1 cellular context compared by ENCODE assay signal in genomic region chr6:138538390-138539031, GRCh38.
TF ChIP-seq lines count a peak whose summit lies in the region.

No MANE protein-coding gene starts in this region.

TF ChIP-seq in HepG2, 621 proteins besides CTCF, POLR2A, EP300 and RAD21 (continued from another document and continues in another):
- TF ChIP-seq TRIM22 (IDR thresholded peaks at IDR 0.05), result no peak
- TF ChIP-seq ZNF710 (CRISPR knock-in tag; IDR thresholded peaks at IDR 0.05; ENCODE audit: borderline replicate concordance), result peak; percentile 43; the same call in 1 of the 2 replicates
- TF ChIP-seq JDP2 (CRISPR knock-in tag; IDR thresholded peaks at IDR 0.05; ENCODE audit: borderline replicate concordance), result no peak
- no peak for TF ChIP-seq CENPT (CRISPR knock-in tag; IDR thresholded peaks at IDR 0.05; ENCODE audit: low read depth)
- TF ChIP-seq RXRB (CRISPR knock-in tag; IDR thresholded peaks at IDR 0.05; ENCODE audit: borderline replicate concordance), result 0 out of 2 replicates have a peak, but pooled peaks have one; percentile 15
- peak; percentile 76 for TF ChIP-seq SALL1 (CRISPR knock-in tag; IDR thresholded peaks at IDR 0.05)
- TF ChIP-seq ZKSCAN5 (CRISPR knock-in tag; IDR thresholded peaks at IDR 0.05), result no peak
- no peak for TF ChIP-seq FIP1L1 (IDR thresholded peaks at IDR 0.05; ENCODE audit: borderline replicate concordance, insufficient read depth, low read depth, low read length)
- TF ChIP-seq HOXA3 (CRISPR knock-in tag; IDR thresholded peaks at IDR 0.05), result peak; percentile 41; the same call in 1 of the 2 replicates
- no peak for TF ChIP-seq ZNF12 (CRISPR knock-in tag; IDR thresholded peaks at IDR 0.05)
- no peak for TF ChIP-seq MXD4 (CRISPR knock-in tag; IDR thresholded peaks at IDR 0.05)
- TF ChIP-seq ZNF292 (CRISPR knock-in tag; IDR thresholded peaks at IDR 0.05; ENCODE audit: borderline replicate concordance, low read depth), result peak; percentile 90; the same call in 1 of the 2 replicates
- TF ChIP-seq XRCC5 (optimal IDR thresholded peaks at IDR 0.05; ENCODE audit: low read length), result no peak
- no peak for TF ChIP-seq E2F2 (CRISPR knock-in tag; IDR thresholded peaks at IDR 0.05; ENCODE audit: borderline replicate concordance)
- TF ChIP-seq LRRFIP1 (CRISPR knock-in tag; conservative IDR thresholded peaks at IDR 0.05), result no peak
- TF ChIP-seq MATR3 (CRISPR knock-in tag; IDR thresholded peaks at IDR 0.05), result no peak
- TF ChIP-seq STAT5B (CRISPR knock-in tag; IDR thresholded peaks at IDR 0.05), result no peak
- peak; percentile 48; the same call in 1 of the 2 replicates for TF ChIP-seq ETV5 (CRISPR knock-in tag; IDR thresholded peaks at IDR 0.05; ENCODE audit: borderline replicate concordance)
- TF ChIP-seq ATM (IDR thresholded peaks at IDR 0.05; ENCODE audit: borderline replicate concordance), result no peak
- peak; percentile 68; the same call in 1 of the 2 replicates for TF ChIP-seq HMG20A (CRISPR knock-in tag; IDR thresholded peaks at IDR 0.05; ENCODE audit: borderline replicate concordance)
- TF ChIP-seq ZNF574 (CRISPR knock-in tag; IDR thresholded peaks at IDR 0.05), result peak; percentile 31; the same call in 1 of the 2 replicates
- TF ChIP-seq SNRNP70 (IDR thresholded peaks at IDR 0.05; ENCODE audit: low read depth, low read length), result no peak
- no peak for TF ChIP-seq CSRNP1 (CRISPR knock-in tag; IDR thresholded peaks at IDR 0.05)
- TF ChIP-seq NCOA5 (CRISPR knock-in tag; IDR thresholded peaks at IDR 0.05), result no peak
- no peak for TF ChIP-seq GMEB2 (CRISPR knock-in tag; IDR thresholded peaks at IDR 0.05; ENCODE audit: low read depth)
- no peak for TF ChIP-seq MXD1 (CRISPR knock-in tag; IDR thresholded peaks at IDR 0.05)
- TF ChIP-seq AGO2 (optimal IDR thresholded peaks at IDR 0.05; ENCODE audit: low read depth, low read length), result no peak
- TF ChIP-seq THYN1 (CRISPR knock-in tag; IDR thresholded peaks at IDR 0.05; ENCODE audit: borderline replicate concordance, low read depth), result no peak
- TF ChIP-seq ATF1 (CRISPR knock-in tag; IDR thresholded peaks at IDR 0.05), result no peak
- 0 out of 2 replicates have a peak, but pooled peaks have one; percentile 29 for TF ChIP-seq KAT7 (CRISPR knock-in tag; IDR thresholded peaks at IDR 0.05; ENCODE audit: borderline replicate concordance)
- TF ChIP-seq NONO (IDR thresholded peaks at IDR 0.05), result no peak
- TF ChIP-seq NONO (CRISPR knock-in tag; conservative IDR thresholded peaks at IDR 0.05), result no peak
- no peak for TF ChIP-seq PHF20 (CRISPR knock-in tag; IDR thresholded peaks at IDR 0.05)
- no peak for TF ChIP-seq ZNF331 (CRISPR knock-in tag; IDR thresholded peaks at IDR 0.05)
- TF ChIP-seq ZNF207 (IDR thresholded peaks at IDR 0.05; ENCODE audit: borderline replicate concordance), result no peak
- no peak for TF ChIP-seq MBNL3 (CRISPR knock-in tag; conservative IDR thresholded peaks at IDR 0.05)
- TF ChIP-seq HNRNPUL1 (IDR thresholded peaks at IDR 0.05; ENCODE audit: low read depth, low read length), result no peak
- peak; percentile 50 for TF ChIP-seq SAP130 (CRISPR knock-in tag; IDR thresholded peaks at IDR 0.05; ENCODE audit: low read depth)
- TF ChIP-seq ZBTB46 (CRISPR knock-in tag; IDR thresholded peaks at IDR 0.05; ENCODE audit: borderline replicate concordance), result no peak
- no peak for TF ChIP-seq ZNF224 (CRISPR knock-in tag; IDR thresholded peaks at IDR 0.05)
- peak; percentile 67; the same call in 1 of the 2 replicates for TF ChIP-seq REPIN1 (CRISPR knock-in tag; IDR thresholded peaks at IDR 0.05; ENCODE audit: borderline replicate concordance, low read depth)
- no peak for TF ChIP-seq UBTF (CRISPR knock-in tag; IDR thresholded peaks at IDR 0.05)
- TF ChIP-seq ZNF274 (CRISPR knock-in tag; IDR thresholded peaks at IDR 0.05), result no peak
- TF ChIP-seq SALL2 (CRISPR knock-in tag; IDR thresholded peaks at IDR 0.05), result no peak
- TF ChIP-seq FLYWCH1 (CRISPR knock-in tag; IDR thresholded peaks at IDR 0.05), result no peak
- TF ChIP-seq TFDP2 (CRISPR knock-in tag; IDR thresholded peaks at IDR 0.05), result peak; percentile 52; the same call in 1 of the 2 replicates
